In genomic region chr17:40910441-40910841, GRCh38 we compare ENCODE assay signal across 11 cellular contexts. TPM values are rescaled to one million over a fixed set of nuclear protein-coding genes. Genes with fewer than 3 reads are reported as not detected.
DNase-seq lines count a peak whose midpoint lies in the region; TF ChIP-seq lines count a peak whose summit lies in the region.
"Had no signal": no experiment of that assay in that cellular context is flagged by ENCODE, and none has a peak within 500 bp of the region (broad histone marks: within the 10 kb centered on the region; RNA-seq: fewer than 3 reads in every experiment).

No MANE protein-coding gene starts in this region.

- H3K79me2 ChIP-seq in OCI-LY7 (ENCODE audit: insufficient read depth, low read depth, low read length): no peaks in the 10 kb centered on the region

- no peaks in the 10 kb centered on the region for H3K4me1 ChIP-seq in OCI-LY7 (ENCODE audit: insufficient read depth, low read length, poor library complexity, severe bottlenecking)

- H4K20me1 ChIP-seq in OCI-LY7 (ENCODE audit: insufficient read depth, low read length): no peaks in the 10 kb centered on the region

- H3K27ac ChIP-seq in VCaP (peak overlapping the region; percentile 20; the same call in 1 of the 2 replicates), OCI-LY7 (ENCODE audit: low read depth, low read length, poor library complexity, severe bottlenecking) (no peak overlapping the region)

- DNase-seq in EH (ENCODE audit: low read depth): peak; percentile 94
- peak; percentile 23 for DNase-seq in fibroblast of pulmonary artery (ENCODE audit: low read depth)
- peak; percentile 72 for DNase-seq in skeletal muscle cell (ENCODE audit: low read depth)
- DNase-seq in NK-92 (lab: John Stamatoyannopoulos, UW; ENCODE audit: unreplicated experiment): no peak
- no peak for DNase-seq in NCI-H524 treated with DMSO at 0.1 percent for 48 hours (lab: John Stamatoyannopoulos, UW)
- no peak for DNase-seq in GM13976 (ENCODE audit: low spot score)
- DNase-seq in OCI-LY7 (ENCODE audit: low spot score): no peak
- DNase-seq: activated CD4-positive, alpha-beta T cell treated with anti-CD3 and anti-CD28 coated beads for 1 hour; dermis blood vessel endothelial cell had no signal

- H3K9me2 ChIP-seq in OCI-LY7 (ENCODE audit: insufficient read depth, low read length): no peaks in the 10 kb centered on the region

- BruUV-seq in OCI-LY7 (replicated peaks; lab: Mats Ljungman, UMichigan): no TSS peak

- CTCF ChIA-PET in OCI-LY7 (lab: Charles Lee; ENCODE audit: unreplicated experiment): no interaction called here

- H3K9me3 ChIP-seq in OCI-LY7 (ENCODE audit: low read length): no peaks in the 10 kb centered on the region

- no peak overlapping the region for H3K4me2 ChIP-seq in OCI-LY7 (ENCODE audit: low read length)

- H3K4me3 ChIP-seq in fibroblast of pulmonary artery (replicated peaks; ENCODE audit: low read depth, low read length) (no peak overlapping the region), skeletal muscle cell (ENCODE audit: low read depth, low read length) (no peak overlapping the region), OCI-LY7 (ENCODE audit: low read depth, low read length, poor library complexity, severe bottlenecking) (no peak overlapping the region)

- TF ChIP-seq CTCF in VCaP (conservative IDR thresholded peaks at IDR 0.05) (no peak), fibroblast of pulmonary artery (IDR thresholded peaks at IDR 0.05; ENCODE audit: low read length, missing control alignments) (no peak), GM13976 (IDR thresholded peaks at IDR 0.05; ENCODE audit: borderline replicate concordance, control extremely low read depth, extremely low read depth, insufficient read depth, missing control alignments) (no peak), OCI-LY7 (conservative IDR thresholded peaks at IDR 0.05; ENCODE audit: low read length) (no peak)

- in situ Hi-C loops in GM13976 (cut with MboI; ENCODE audit: low sequenced_read_pairs, unreplicated experiment): loop anchor here (25.0 kb wide), 2 partner anchors 402 to 752 kb away; partner anchors contain the start of genes KRTAP16-1, KRTAP17-1 and KRTAP29-1

- H2AFZ ChIP-seq in OCI-LY7 (ENCODE audit: low read length): no peak overlapping the region

- POLR2A ChIA-PET in OCI-LY7 (lab: Charles Lee): interaction anchor here (0.6 kb wide), 1 partner anchor 765 kb away, joined by 3 read pairs; no protein-coding TSS in a partner anchor

- H3K36me3 ChIP-seq in OCI-LY7 (ENCODE audit: insufficient read depth, low read length): no peaks in the 10 kb centered on the region

- intact Hi-C loops in OCI-LY7 (cut with micrococcal nuclease; ENCODE audit: unreplicated experiment): no loop called here

RNA-seq across cellular contexts. Expression of gene KRT20, which starts 25.4 kb away (rescaled TPM):
- total RNA-seq in OCI-LY7 (2014; rRNA removed; shearing (Covaris generic)): not detected in 2 replicates
- total RNA-seq in OCI-LY7 (2022): not detected in 2 replicates
- total RNA-seq: dermis blood vessel endothelial cell, omental fat pad had no signal

RNA-seq across cellular contexts. Expression of gene KRT23, which starts 27.0 kb away (rescaled TPM):
- total RNA-seq in OCI-LY7 (2014; rRNA removed; shearing (Covaris generic)): not detected in 2 replicates
- not detected in 2 replicates for total RNA-seq in OCI-LY7 (2022)

RNA-seq across cellular contexts. Expression of gene KRT12, which starts 43.4 kb away (rescaled TPM):
- not detected in 2 replicates for total RNA-seq in OCI-LY7 (2014; rRNA removed; shearing (Covaris generic))
- not detected in 2 replicates for total RNA-seq in OCI-LY7 (2022)
- total RNA-seq: dermis blood vessel endothelial cell, omental fat pad had no signal

RNA-seq across cellular contexts. Expression of gene KRT39, which starts 56.3 kb away (rescaled TPM):
- total RNA-seq in OCI-LY7 (2014; rRNA removed; shearing (Covaris generic)): not detected in 2 replicates
- not detected in 2 replicates for total RNA-seq in OCI-LY7 (2022)
- total RNA-seq: dermis blood vessel endothelial cell, omental fat pad had no signal

Comparison
In these comparisons a context has a peak if more than half of its experiments do, and no peak if none do; other contexts are left out.
1. DNase-seq: peak in EH (single experiment), fibroblast of pulmonary artery (single experiment) and skeletal muscle cell (single experiment); none in NK-92 (single experiment), NCI-H524 treated with DMSO at 0.1 percent for 48 hours (single experiment), GM13976 (single experiment) and OCI-LY7 (single experiment).